ENCODE assay signal across 12 cellular contexts in the genomic region with DNA sequence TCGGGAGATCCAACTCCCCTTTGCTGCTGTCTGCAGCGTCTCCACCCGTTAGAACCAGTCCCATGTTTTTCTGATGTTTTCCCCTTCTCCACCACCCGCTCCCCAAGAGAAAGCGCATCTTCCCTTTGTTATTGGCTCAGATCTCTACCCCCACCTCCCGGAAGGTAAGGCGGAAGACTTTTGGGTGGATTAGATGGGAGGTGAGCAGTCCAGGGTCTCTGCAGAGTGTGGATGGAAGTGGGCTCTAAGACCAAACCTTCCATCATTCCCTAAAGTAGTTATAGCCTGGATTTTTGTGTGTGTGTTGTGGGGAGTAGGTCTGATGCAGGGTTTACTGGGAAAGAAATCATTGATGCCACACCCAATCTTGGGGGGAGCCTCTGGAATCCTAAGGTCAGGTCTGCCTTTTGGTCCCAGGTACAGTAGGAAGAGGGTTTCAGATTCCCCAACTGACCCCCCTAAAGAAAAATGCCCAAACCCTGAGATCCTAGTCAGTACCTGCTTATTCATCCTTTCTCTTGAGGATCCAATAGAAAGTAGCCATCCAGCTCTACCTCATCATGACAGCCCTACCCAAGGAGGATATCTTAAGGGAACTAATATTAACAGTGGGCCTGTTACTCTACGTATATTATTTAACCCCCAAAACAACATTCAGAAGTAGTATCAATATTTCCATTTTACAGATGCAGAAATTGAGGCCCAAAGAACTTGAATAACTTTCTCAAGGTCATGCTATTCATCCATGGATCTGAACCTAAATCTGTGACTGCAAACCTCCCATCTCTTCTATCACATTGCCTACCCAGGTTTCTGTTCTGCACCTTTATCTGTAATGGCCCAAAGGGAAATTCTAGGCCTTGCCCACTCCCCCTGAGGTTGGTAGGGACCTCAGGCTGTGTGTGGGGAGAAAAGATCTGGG. TPM values are rescaled to one million over a fixed set of nuclear protein-coding genes. Genes with fewer than 3 reads are reported as not detected.
DNase-seq lines count a peak whose midpoint lies in the region; TF ChIP-seq lines count a peak whose summit lies in the region.
"Had no signal": no experiment of that assay in that cellular context is flagged by ENCODE, and none has a peak within 500 bp of the region (broad histone marks: within the 10 kb centered on the region; RNA-seq: fewer than 3 reads in every experiment).

No MANE protein-coding gene starts in this region.

- H3K36me3 ChIP-seq in BJ (ENCODE audit: control insufficient read depth, insufficient read depth, low read length) (no peaks in the 10 kb centered on the region), KMS-11 (ENCODE audit: insufficient read depth) (no peaks in the 10 kb centered on the region), esophagus squamous epithelium (no peaks in the 10 kb centered on the region)

- CTCF ChIA-PET in BJ (lab: Yijun Ruan, JAX), result no interaction called here

- H3K27me3 ChIP-seq in BJ (ENCODE audit: control insufficient read depth, insufficient read depth, low read length) (peaks cover 6% of the 10 kb centered on the region), KMS-11 (ENCODE audit: insufficient read depth, low read depth) (peaks cover 30% of the 10 kb centered on the region), esophagus squamous epithelium (peaks cover 0 to 41% (median 0%) of the 10 kb centered on the region in 4 donors)

- TF ChIP-seq POLR2A in esophagus squamous epithelium (IDR thresholded peaks at IDR 0.05), result no peak

- H3K4me3 Mint-ChIP-seq in nephron, result peak overlapping the region; percentile 50 to 61 (median 58)

- POLR2A ChIA-PET in BJ (lab: Charles Lee), result no interaction called here

- no peak overlapping the region for H3K9ac ChIP-seq in KMS-11

- no peaks in the 10 kb centered on the region for H3K9me3 Mint-ChIP-seq in nephron

- H3K4me2 ChIP-seq in KMS-11, result peak overlapping the region; percentile 80; the same call in 1 of the 2 replicates

- H3K4me1 Mint-ChIP-seq in nephron, result peaks cover 22% of the 10 kb centered on the region

- no peaks in the 10 kb centered on the region for H3K9me3 ChIP-seq in esophagus squamous epithelium

- H3K79me2 ChIP-seq in KMS-11 (ENCODE audit: insufficient read depth, low read depth), result peaks cover 10% of the 10 kb centered on the region

- peaks cover 72% of the 10 kb centered on the region for H3K27me3 Mint-ChIP-seq in nephron (ENCODE audit: low read depth)

- no peak overlapping the region for H3K27ac Mint-ChIP-seq in nephron

- H2AFZ ChIP-seq in KMS-11 (ENCODE audit: low read depth), result no peak overlapping the region

- DNase-seq in BJ (ENCODE audit: low read depth), result no peak
- no peak for DNase-seq in cerebellar nuclear complex (lab: John Stamatoyannopoulos, UW)
- DNase-seq in esophagus squamous epithelium (lab: John Stamatoyannopoulos, UW), result no peak
- DNase-seq in activated gamma-delta T cell treated with Interleukin-2 at 50 U/mL for 16 hours, result no peak
- DNase-seq in SW480 (ENCODE audit: low spot score), result no peak
- DNase-seq: DND-41, NCI-H226, SW 1271 had no signal

- intact Hi-C loops in esophagus squamous epithelium (cut with DNase I), result no loop called here

- H3K36me3 Mint-ChIP-seq in nephron (ENCODE audit: low read depth), result no peaks in the 10 kb centered on the region

- H3K4me1 ChIP-seq in KMS-11 (ENCODE audit: low read depth, poor library complexity, severe bottlenecking) (peaks cover 33% of the 10 kb centered on the region), esophagus squamous epithelium (peaks cover 7 to 26% (median 10%) of the 10 kb centered on the region in 3 donors)

- H3K27ac ChIP-seq in KMS-11 (no peak overlapping the region), cingulate gyrus (ENCODE audit: low read depth, low read length) (peak overlapping the region; percentile 80), esophagus squamous epithelium (no peak overlapping the region)

- WGBS in esophagus squamous epithelium, 2 donors, result 64 to 65% methylated on average over 7 to 8 of the region's 8 CpGs

- H4K20me1 ChIP-seq in KMS-11 (ENCODE audit: insufficient read depth), result no peaks in the 10 kb centered on the region

- H3K4me3 ChIP-seq in BJ (ENCODE audit: low read depth, low read length), result peak overlapping the region; percentile 42
- peak overlapping the region; percentile 8 for H3K4me3 ChIP-seq in KMS-11 (IDR thresholded peaks at IDR 0.05; ENCODE audit: insufficient read depth, low read depth, low read length)
- peak overlapping the region in 2 of 4 donors; percentile 50 to 66 for H3K4me3 ChIP-seq in esophagus squamous epithelium

- TF ChIP-seq CTCF in BJ (IDR thresholded peaks at IDR 0.05; ENCODE audit: insufficient read depth, low read depth, low read length) (no peak), KMS-11 (conservative IDR thresholded peaks at IDR 0.05; ENCODE audit: low read depth, low read length) (no peak), nephron (IDR thresholded peaks at IDR 0.05; ENCODE audit: unreplicated experiment in 3 of 3) (no peak), esophagus squamous epithelium (IDR thresholded peaks at IDR 0.05) (no peak)

RNA-seq across cellular contexts. Expression of gene KIF5A, which starts 1.0 kb away (rescaled TPM):
- 0.50 and 0.64 TPM in 2 replicates for polyA plus RNA-seq in BJ (2011; rRNA removed)
- 0.31 and 0.57 TPM in 2 replicates for polyA minus RNA-seq in BJ (2011; rRNA and poly(A)+ RNA removed)
- total RNA-seq in esophagus squamous epithelium, result under 1 TPM in 3 of 4 donors, not detected in 1; 0.15 to 0.22 (median 0.19) TPM
- total RNA-seq: myocyte had no signal

RNA-seq across cellular contexts. Expression of gene DCTN2, which starts 3.9 kb away (rescaled TPM):
- polyA plus RNA-seq in BJ (2011; rRNA removed), result 133 and 167 TPM in 2 replicates
- polyA minus RNA-seq in BJ (2011; rRNA and poly(A)+ RNA removed), result 108 and 168 TPM in 2 replicates
- 100 to 1,000 TPM; 122 to 175 (median 159) TPM for total RNA-seq in esophagus squamous epithelium

RNA-seq across cellular contexts. Expression of gene MBD6, which starts 28.3 kb away (rescaled TPM):
- polyA plus RNA-seq in BJ (2011; rRNA removed), result 5.6 and 8.3 TPM in 2 replicates
- 5.3 and 12.2 TPM in 2 replicates for polyA minus RNA-seq in BJ (2011; rRNA and poly(A)+ RNA removed)
- 10 to 100 TPM; 13.8 to 33.2 (median 17.6) TPM for total RNA-seq in esophagus squamous epithelium

RNA-seq across cellular contexts. Expression of gene DDIT3, which starts 30.6 kb away (rescaled TPM):
- 65.4 and 78.1 TPM in 2 replicates for polyA plus RNA-seq in BJ (2011; rRNA removed)
- 18.3 and 22.4 TPM in 2 replicates for polyA minus RNA-seq in BJ (2011; rRNA and poly(A)+ RNA removed)
- total RNA-seq in esophagus squamous epithelium, result 10 to 100 TPM in 3 of 4 donors, 1 to 10 TPM in 1; 5.1 to 23.3 (median 15.4) TPM

RNA-seq across cellular contexts. Expression of gene PIP4K2C, which starts 40.1 kb away (rescaled TPM):
- 24.3 and 30.1 TPM in 2 replicates for polyA plus RNA-seq in BJ (2011; rRNA removed)
- polyA minus RNA-seq in BJ (2011; rRNA and poly(A)+ RNA removed), result 10.5 and 12.3 TPM in 2 replicates
- 10 to 100 TPM; 25.2 to 41.7 (median 33.1) TPM for total RNA-seq in esophagus squamous epithelium
